9 cellular contexts compared by ENCODE assay signal in the genomic region with DNA sequence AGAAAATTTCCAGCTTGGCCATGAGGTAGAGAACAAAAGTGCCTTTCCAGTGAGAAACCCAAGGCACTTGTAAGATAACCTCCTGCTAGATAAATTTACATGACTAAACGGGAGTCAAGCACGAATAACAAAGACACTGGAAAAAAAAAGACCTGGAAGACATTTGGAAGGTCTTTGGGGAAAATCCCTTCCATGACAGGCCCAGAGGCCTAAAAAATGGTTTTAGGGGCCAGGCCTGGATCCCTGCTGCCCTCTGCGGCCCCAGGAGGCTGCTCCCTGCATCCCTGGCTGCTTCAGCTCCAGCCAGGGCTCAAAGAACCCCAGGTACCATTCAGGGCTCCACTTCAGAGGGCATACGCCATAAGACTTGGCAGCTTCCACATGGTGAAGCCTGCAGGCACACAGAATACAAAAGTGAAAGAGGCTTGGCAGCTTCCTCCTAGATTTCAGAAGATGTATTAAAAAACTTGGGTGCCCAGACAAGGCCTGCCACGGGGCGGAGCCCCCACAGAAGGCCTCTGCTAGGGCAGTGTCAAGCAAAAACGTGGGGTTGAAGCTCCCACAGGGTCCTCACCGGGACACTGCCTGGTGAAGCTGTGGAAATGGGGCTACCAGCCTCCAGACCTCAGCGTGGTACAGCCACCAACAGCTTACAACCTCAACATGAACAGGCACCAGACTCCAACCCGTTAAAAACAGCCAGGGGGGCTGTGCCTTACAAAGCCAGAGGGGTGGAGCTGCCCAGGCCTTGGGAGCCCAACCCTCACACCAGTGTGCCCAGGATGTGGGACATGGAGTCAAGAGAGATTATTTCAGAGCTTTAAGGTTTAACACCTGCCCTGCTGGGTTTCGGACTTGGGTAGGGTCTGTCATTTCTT.
DNase-seq lines count a peak whose midpoint lies in the region; ATAC-seq, FAIRE-seq and TF ChIP-seq lines count a peak whose summit lies in the region.
"Had no signal": no experiment of that assay in that cellular context is flagged by ENCODE, and none has a peak within 500 bp of the region (broad histone marks: within the 10 kb centered on the region; RNA-seq: fewer than 3 reads in every experiment).

No MANE protein-coding gene starts in this region.

- no peak overlapping the region for H4K12ac ChIP-seq in trophoblast cell (ENCODE audit: low read depth, low read length)

- TF ChIP-seq POLR2A in GM12878 (IDR thresholded peaks at IDR 0.05; ENCODE audit: low read depth, low read length): no peak

- TF ChIP-seq CTCF in GM12878 (IDR thresholded peaks at IDR 0.05 in 2 of 3, conservative IDR thresholded peaks at IDR 0.05 in 1 of 3; ENCODE audit: control insufficient read depth in 2 of 3, extremely low read depth in 1 of 3, insufficient read depth in 1 of 3, low read depth in 3 of 3, low read length in 3 of 3): no peak

- no peaks in the 10 kb centered on the region for H3K27me3 ChIP-seq in NT2/D1 (ENCODE audit: insufficient read depth, insufficient read length)
- H3K27me3 ChIP-seq in GM12878 (replicated peaks in 1 of 2; ENCODE audit: control insufficient read depth in 2 of 2, insufficient read depth in 2 of 2, low read length in 1 of 2): no peaks in the 10 kb centered on the region
- no peaks in the 10 kb centered on the region for H3K27me3 ChIP-seq in trophoblast cell (ENCODE audit: insufficient read depth, low read length)
- H3K27me3 ChIP-seq in small intestine (ENCODE audit: control insufficient read depth in 2 of 2, insufficient read depth in 2 of 2, low read length in 2 of 2): no peaks in the 10 kb centered on the region

- H3K4me1 ChIP-seq in NT2/D1 (ENCODE audit: insufficient read depth, insufficient read length) (peaks cover 30% of the 10 kb centered on the region), GM12878 (ENCODE audit: control insufficient read depth, insufficient read depth, low read length) (peaks cover 6% of the 10 kb centered on the region; the same call in 1 of the 2 replicates), trophoblast cell (ENCODE audit: control insufficient read depth in 1 of 2, insufficient read depth in 2 of 2, low read length in 2 of 2) (peaks cover 0 to 3% of the 10 kb centered on the region in 2 experiments), small intestine (ENCODE audit: control insufficient read depth in 2 of 2, insufficient read depth in 1 of 2, low read depth in 1 of 2, low read length in 1 of 2) (no peaks in the 10 kb centered on the region)

- no peak overlapping the region for H3K23ac ChIP-seq in trophoblast cell (ENCODE audit: low read length)

- H3K4ac ChIP-seq in trophoblast cell (ENCODE audit: low read depth, low read length): no peak overlapping the region

- no peak overlapping the region for H2BK120ac ChIP-seq in trophoblast cell (ENCODE audit: insufficient read depth, low read length, poor library complexity)

- H2BK12ac ChIP-seq in trophoblast cell (ENCODE audit: low read length): no peak overlapping the region

- H4K20me1 ChIP-seq in GM12878 (ENCODE audit: control insufficient read depth, insufficient read depth): no peaks in the 10 kb centered on the region

- no peak overlapping the region for H3K4me2 ChIP-seq in GM12878 (ENCODE audit: control insufficient read depth, insufficient read depth)
- H3K4me2 ChIP-seq in trophoblast cell (ENCODE audit: low read length): no peak overlapping the region

- H3K79me2 ChIP-seq in GM12878 (ENCODE audit: control insufficient read depth, insufficient read depth, low read length) (no peaks in the 10 kb centered on the region), trophoblast cell (ENCODE audit: control insufficient read depth, insufficient read depth, low read length, poor library complexity) (no peaks in the 10 kb centered on the region)

- DNase-seq in NT2/D1 (ENCODE audit: low read depth, low spot score): peak; percentile 74
- DNase-seq in GM12878 (ENCODE audit: low read depth, low spot score): no peak
- no peak for DNase-seq in trophoblast cell
- DNase-seq in cerebellar nuclear complex (lab: John Stamatoyannopoulos, UW): no peak
- DNase-seq in DMS153 (lab: John Stamatoyannopoulos, UW): no peak
- DNase-seq in small intestine: no peak
- DNase-seq: foreskin melanocyte had no signal

- H3K9me3 ChIP-seq in NT2/D1 (ENCODE audit: insufficient read depth, low read length) (no peaks in the 10 kb centered on the region), GM12878 (replicated peaks; ENCODE audit: control insufficient read depth, insufficient read depth, low read length) (no peaks in the 10 kb centered on the region), trophoblast cell (ENCODE audit: insufficient read depth, low read depth, low read length) (no peaks in the 10 kb centered on the region), small intestine (ENCODE audit: control insufficient read depth, low read depth) (no peaks in the 10 kb centered on the region)

- POLR2A ChIA-PET in GM12878 (lab: Charles Lee): interaction anchor here (0.7 kb wide), 1 partner anchor 27 kb away, joined by 3 read pairs; no protein-coding TSS in a partner anchor

- FAIRE-seq in GM12878 (lab: Jason Lieb, UNC) (no peak), small intestine (lab: Jason Lieb, UNC) (no peak)
- FAIRE-seq: bronchial epithelial cell had no signal

- intact Hi-C loops in GM12878 (cut with micrococcal nuclease; ENCODE audit: unreplicated experiment): no loop called here

- CTCF ChIA-PET in GM12878 (lab: Yijun Ruan, JAX): interaction anchor here (1.3 kb wide), 1 partner anchor 19 kb away, joined by 6 read pairs; no protein-coding TSS in a partner anchor

- SMC1A ChIA-PET in GM12878 (lab: Charles Lee; ENCODE audit: uncharacterized antibody, unreplicated experiment): interaction anchor here (1.0 kb wide), 1 partner anchor 23 kb away, joined by 3 read pairs; no protein-coding TSS in a partner anchor

- H2AK5ac ChIP-seq in trophoblast cell (ENCODE audit: low read length): no peak overlapping the region

- no peak overlapping the region for H4K8ac ChIP-seq in trophoblast cell (ENCODE audit: low read depth, low read length)

- TF ChIP-seq EP300 in GM12878 (IDR thresholded peaks at IDR 0.05; ENCODE audit: borderline replicate concordance in 1 of 2, control insufficient read depth in 1 of 2, low read depth in 2 of 2, low read length in 2 of 2): no peak

- H3K36me3 ChIP-seq in NT2/D1 (ENCODE audit: insufficient read depth, insufficient read length, low read length) (no peaks in the 10 kb centered on the region), GM12878 (ENCODE audit: control insufficient read depth in 2 of 2, insufficient read depth in 2 of 2, low read length in 1 of 2) (no peaks in the 10 kb centered on the region), trophoblast cell (ENCODE audit: control insufficient read depth in 1 of 2, insufficient read depth in 2 of 2, low read length in 2 of 2) (no peaks in the 10 kb centered on the region), small intestine (ENCODE audit: control insufficient read depth in 2 of 2, insufficient read depth in 2 of 2, low read length in 2 of 2) (no peaks in the 10 kb centered on the region)

- ATAC-seq in GM21447 (IDR thresholded peaks at IDR 0.05; ENCODE audit: unreplicated experiment) (peak; percentile 51), GM12878 (peak; percentile 47)

- H3K79me1 ChIP-seq in trophoblast cell (ENCODE audit: low read length): no peaks in the 10 kb centered on the region

- no TSS peak for BruUV-seq in GM12878 (replicated peaks; lab: Mats Ljungman, UMichigan)

- in situ Hi-C loops in GM12878 (cut with MboI): no loop called here

- H3K27ac ChIP-seq in GM12878 (ENCODE audit: control insufficient read depth, insufficient read depth) (no peak overlapping the region), trophoblast cell (ENCODE audit: low read depth, low read length) (no peak overlapping the region), small intestine (ENCODE audit: low read depth in 1 of 2, low read length in 1 of 2) (no peak overlapping the region)

- 23% methylated on average over 11 of the region's 11 CpGs for WGBS in GM12878 (ENCODE audit: insufficient coverage, insufficient replicate concordance, low lambda C conversion rate, missing lambda C conversion rate)
- WGBS in trophoblast cell (ENCODE audit: extremely low coverage, insufficient coverage, insufficient read length): no CpG with 5 or more reads among the region's 11 CpGs
- WGBS in small intestine, 3 donors: 55 to 64% (median 60%) methylated on average over 11 of the region's 11 CpGs

- H2AFZ ChIP-seq in GM12878 (ENCODE audit: control insufficient read depth, low read depth, low read length) (peak overlapping the region; percentile 37), trophoblast cell (ENCODE audit: insufficient read depth, low read length, poor library complexity) (no peak overlapping the region)

- H3K9ac ChIP-seq in NT2/D1 (ENCODE audit: insufficient read length, low read depth) (peak overlapping the region; percentile 70), GM12878 (ENCODE audit: control insufficient read depth, insufficient read depth, low read length) (no peak overlapping the region), trophoblast cell (ENCODE audit: low read length) (no peak overlapping the region)

- H3K14ac ChIP-seq in trophoblast cell (ENCODE audit: low read length): no peak overlapping the region

- H3K4me3 ChIP-seq in NT2/D1 (ENCODE audit: insufficient read length, low read depth) (no peak overlapping the region), GM12878 (no peak overlapping the region), trophoblast cell (ENCODE audit: low read depth, low read length) (peak overlapping the region; percentile 18), small intestine (ENCODE audit: low read depth in 1 of 2, low read length in 2 of 2) (no peak overlapping the region)

- no peak overlapping the region for H4K91ac ChIP-seq in trophoblast cell (ENCODE audit: low read depth, low read length)

- RAD21 ChIA-PET in GM12878 (lab: Charles Lee; ENCODE audit: unreplicated experiment): no interaction called here

- TF ChIP-seq RAD21 in GM12878 (IDR thresholded peaks at IDR 0.05; ENCODE audit: insufficient read depth, low read depth, low read length): no peak

- H3K18ac ChIP-seq in trophoblast cell (ENCODE audit: low read length): no peak overlapping the region

- no peak overlapping the region for H2BK5ac ChIP-seq in trophoblast cell (ENCODE audit: low read depth, low read length, poor library complexity)

TF ChIP-seq in GM12878, 131 proteins besides CTCF, POLR2A, EP300 and RAD21 (continues in another document):
- TF ChIP-seq FOXM1 (IDR thresholded peaks at IDR 0.05; ENCODE audit: low read depth, low read length): no peak
- no peak for TF ChIP-seq YBX1 (IDR thresholded peaks at IDR 0.05)
- TF ChIP-seq BCL11A (IDR thresholded peaks at IDR 0.05; ENCODE audit: low read depth, low read length): no peak
- TF ChIP-seq MEF2B (IDR thresholded peaks at IDR 0.05; ENCODE audit: partially characterized antibody, poor library complexity, severe bottlenecking): no peak
- no peak for TF ChIP-seq TCF3 (IDR thresholded peaks at IDR 0.05; ENCODE audit: borderline replicate concordance, insufficient read depth, low read depth, low read length)
- no peak for TF ChIP-seq FOS (IDR thresholded peaks at IDR 0.05; ENCODE audit: borderline replicate concordance, extremely low read depth, insufficient read length)
- no peak for TF ChIP-seq MYB (IDR thresholded peaks at IDR 0.05; ENCODE audit: borderline replicate concordance, low read depth, low read length)
